8 cellular contexts compared by ENCODE assay signal in the genomic region with DNA sequence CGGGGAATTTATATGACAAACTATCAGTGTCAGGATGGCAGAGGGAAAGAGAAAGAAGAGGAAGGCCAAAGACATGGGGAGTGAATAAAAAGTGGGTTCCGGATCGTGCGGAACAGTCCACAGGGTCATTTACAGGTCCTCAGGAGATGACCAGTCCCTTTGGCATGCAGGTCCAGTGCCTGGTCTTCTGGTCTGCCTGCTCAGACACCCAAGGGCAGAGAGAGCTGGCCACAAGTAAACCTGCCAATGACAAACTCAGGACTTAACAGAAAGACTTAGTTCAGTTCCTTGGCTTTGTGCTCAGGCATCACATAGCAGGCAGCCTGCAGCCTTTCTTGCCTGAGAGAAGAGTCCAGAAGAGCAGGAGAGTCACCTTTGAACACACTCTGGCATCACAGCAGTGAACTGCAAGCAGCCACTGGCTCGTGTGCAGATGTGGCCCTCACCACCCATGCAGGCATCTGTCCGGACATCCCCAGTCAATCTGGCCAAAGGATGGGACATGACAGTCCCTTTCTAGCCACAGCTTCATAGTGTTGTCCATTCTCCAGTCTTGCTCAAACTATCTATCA. TPM values are rescaled to one million over a fixed set of nuclear protein-coding genes. Genes with fewer than 3 reads are reported as not detected.
DNase-seq lines count a peak whose midpoint lies in the region; ATAC-seq and TF ChIP-seq lines count a peak whose summit lies in the region.

No MANE protein-coding gene starts in this region.

- WGBS in mesendoderm (ENCODE audit: extremely low coverage, insufficient coverage, low lambda C conversion rate), result no CpG with 5 or more reads among the region's 6 CpGs

- H3K18ac ChIP-seq in mesendoderm (ENCODE audit: low read length), result no peak overlapping the region

- peaks cover 3% of the 10 kb centered on the region for H3K36me3 ChIP-seq in mesendoderm (ENCODE audit: control insufficient read depth, insufficient read depth, low read length)

- no peak overlapping the region for H2BK5ac ChIP-seq in mesendoderm (ENCODE audit: low read length)

- H3K4me3 ChIP-seq in dorsolateral prefrontal cortex, result no peak overlapping the region
- no peak overlapping the region for H3K4me3 ChIP-seq in mesendoderm (ENCODE audit: low read length)

- H2AK5ac ChIP-seq in mesendoderm (ENCODE audit: low read length), result no peak overlapping the region

- no peaks in the 10 kb centered on the region for H3K79me2 ChIP-seq in mesendoderm (ENCODE audit: control insufficient read depth, insufficient read depth, low read length)

- DNase-seq in DMS53 treated with DMSO at 0.1 percent for 48 hours (lab: John Stamatoyannopoulos, UW; ENCODE audit: unreplicated experiment) (peak; percentile 30), RKO (ENCODE audit: low spot score) (peak; percentile 64), dorsolateral prefrontal cortex (peak in 4 of 10 donors; percentile 39 to 54 (median 46)), mesendoderm (peak; percentile 65)

- H3K4ac ChIP-seq in mesendoderm (ENCODE audit: low read depth, low read length), result no peak overlapping the region

- no peaks in the 10 kb centered on the region for H3K27me3 ChIP-seq in dorsolateral prefrontal cortex
- no peaks in the 10 kb centered on the region for H3K27me3 ChIP-seq in mesendoderm (ENCODE audit: insufficient read depth, low read length, poor library complexity)

- no peak overlapping the region for H2BK120ac ChIP-seq in mesendoderm (ENCODE audit: low read depth, low read length)

- no peak overlapping the region for H3K23ac ChIP-seq in mesendoderm (ENCODE audit: low read length)

- ATAC-seq in GM19463 (IDR thresholded peaks at IDR 0.05; ENCODE audit: unreplicated experiment) (no peak), HG02588 (IDR thresholded peaks at IDR 0.05; ENCODE audit: unreplicated experiment) (no peak), GM21576 (IDR thresholded peaks at IDR 0.05; ENCODE audit: unreplicated experiment) (no peak), GM21381 (IDR thresholded peaks at IDR 0.05; ENCODE audit: unreplicated experiment) (no peak)

- no peak for TF ChIP-seq CTCF in dorsolateral prefrontal cortex (IDR thresholded peaks at IDR 0.05 in 54 of 56, conservative IDR thresholded peaks at IDR 0.05 in 2 of 56; ENCODE audit: low read depth in 1 of 56, partially characterized antibody in 56 of 56)

- no peaks in the 10 kb centered on the region for H3K79me1 ChIP-seq in mesendoderm (ENCODE audit: low read length)

- no peaks in the 10 kb centered on the region for H3K4me1 ChIP-seq in mesendoderm (ENCODE audit: control insufficient read depth, low read depth, low read length)

- intact Hi-C loops in dorsolateral prefrontal cortex (cut with DNase I), result no loop called here

- H2BK15ac ChIP-seq in mesendoderm (replicated peaks; ENCODE audit: low read depth), result no peak overlapping the region

- H4K5ac ChIP-seq in mesendoderm (ENCODE audit: low read length), result no peak overlapping the region

- H3K9ac ChIP-seq in mesendoderm (ENCODE audit: low read length), result no peak overlapping the region

- peak overlapping the region in 45 of 59 donors; percentile 6 to 86 (median 65) for H3K27ac ChIP-seq in dorsolateral prefrontal cortex
- H3K27ac ChIP-seq in mesendoderm (ENCODE audit: low read depth, low read length), result no peak overlapping the region

- H4K8ac ChIP-seq in mesendoderm (ENCODE audit: low read depth, low read length), result no peak overlapping the region

- no peak overlapping the region for H3K56ac ChIP-seq in mesendoderm (ENCODE audit: low read length)

- H3K4me2 ChIP-seq in mesendoderm (ENCODE audit: low read length), result no peak overlapping the region

RNA-seq across cellular contexts. Expression of gene TMEM127, which starts 14.0 kb away (rescaled TPM):
- total RNA-seq in dorsolateral prefrontal cortex, result 10 to 100 TPM; 33.5 to 77.9 (median 59.2) TPM
- 21.1 TPM for polyA plus RNA-seq in mesendoderm (2013, experiment 1 of 2)
- polyA plus RNA-seq in mesendoderm (2013, experiment 2 of 2), result 22.5 TPM

RNA-seq across cellular contexts. Expression of gene CIAO1, which starts 14.2 kb away (rescaled TPM):
- total RNA-seq in dorsolateral prefrontal cortex, result 100 to 1,000 TPM in 47 of 120 experiments, 10 to 100 TPM in 73; 71.3 to 116 (median 96.1) TPM
- polyA plus RNA-seq in mesendoderm (2013, experiment 1 of 2), result 40.2 TPM
- polyA plus RNA-seq in mesendoderm (2013, experiment 2 of 2), result 40.3 TPM

RNA-seq across cellular contexts. Expression of gene STARD7, which starts 43.2 kb away (rescaled TPM):
- total RNA-seq in dorsolateral prefrontal cortex, result 100 to 1,000 TPM; 105 to 205 (median 135) TPM
- polyA plus RNA-seq in mesendoderm (2013, experiment 1 of 2), result 93.9 TPM
- polyA plus RNA-seq in mesendoderm (2013, experiment 2 of 2), result 92.1 TPM

RNA-seq across cellular contexts. Expression of gene SNRNP200, which starts 53.5 kb away (rescaled TPM):
- total RNA-seq in dorsolateral prefrontal cortex, result 100 to 1,000 TPM in 18 of 120 experiments, 10 to 100 TPM in 102; 76.1 to 117 (median 91.0) TPM
- 91.0 TPM for polyA plus RNA-seq in mesendoderm (2013, experiment 1 of 2)
- 90.0 TPM for polyA plus RNA-seq in mesendoderm (2013, experiment 2 of 2)
